7 cellular contexts compared by ENCODE assay signal in the genomic region with DNA sequence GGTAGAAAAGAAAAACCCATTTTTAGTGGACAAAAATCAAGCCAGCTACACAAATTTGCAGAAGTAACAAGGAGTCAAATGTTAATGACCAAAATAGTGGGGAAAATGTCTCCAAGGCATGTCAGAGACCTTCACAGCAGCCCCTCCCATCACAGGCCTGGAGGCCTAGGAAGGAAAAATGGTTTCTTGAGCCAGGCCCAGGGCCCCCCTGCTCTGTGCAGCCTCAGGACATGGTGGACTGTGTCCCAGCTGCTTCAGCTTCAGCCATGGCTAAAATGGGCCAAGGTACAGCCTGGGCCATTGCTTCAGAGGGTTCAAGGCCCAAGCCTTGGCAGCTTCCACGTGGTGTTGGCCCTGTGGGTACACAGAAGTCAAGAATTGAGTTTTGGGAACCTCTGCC.
"Had no signal": no experiment of that assay in that cellular context is flagged by ENCODE, and none has a peak within 500 bp of the region (broad histone marks: within the 10 kb centered on the region; RNA-seq: fewer than 3 reads in every experiment).

No MANE protein-coding gene starts in this region.

- DNase-seq: IMR-90, KBM-7, KG1 had no signal

- H3K4me3 ChIP-seq: K562 had no signal

- H3K27ac ChIP-seq: HL-60, KMS-11 had no signal

- H3K27ac Mint-ChIP-seq: IgD-negative memory B cell had no signal

- H3K36me3 Mint-ChIP-seq: IgD-negative memory B cell had no signal

- H3K4me1 Mint-ChIP-seq: IgD-negative memory B cell had no signal
